ENCODE assay signal across 15 cellular contexts in the genomic region with DNA sequence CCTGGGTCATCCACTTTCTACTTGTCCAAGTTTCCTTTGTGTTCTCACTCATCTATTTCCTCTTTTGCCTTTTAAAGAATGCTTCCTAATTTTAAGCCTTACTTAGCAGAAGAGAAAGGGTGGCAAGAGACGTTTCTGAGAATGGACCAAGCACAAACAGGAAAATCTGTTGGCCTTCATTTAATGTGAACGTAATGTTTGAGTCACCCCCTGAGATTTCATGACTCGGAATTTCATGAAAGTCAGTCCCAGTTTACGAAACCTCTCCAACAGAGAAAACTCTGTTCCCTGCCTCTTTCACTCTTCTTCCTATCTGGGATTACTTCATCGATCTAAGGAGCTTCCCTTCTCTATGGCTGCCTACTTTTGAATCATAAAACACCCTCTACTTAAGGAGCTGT. TPM values are rescaled to one million over a fixed set of nuclear protein-coding genes. Genes with fewer than 3 reads are reported as not detected.
"Had no signal": no experiment of that assay in that cellular context is flagged by ENCODE, and none has a peak within 500 bp of the region (broad histone marks: within the 10 kb centered on the region; RNA-seq: fewer than 3 reads in every experiment).

CD300E (minus strand) TSS at position 46 of the 401 bp plus-strand sequence. CDS start 117 bp downstream, outside the sequence.

- ATAC-seq: body of pancreas; effector memory CD8-positive, alpha-beta T cell; T-helper 17 cell had no signal

- H3K36me3 ChIP-seq: gastrocnemius medialis, ovary, stomach, thoracic aorta, uterus had no signal

- H3K27me3 ChIP-seq: body of pancreas, ovary, uterus had no signal

- H3K9me3 ChIP-seq: body of pancreas, gastrocnemius medialis, ovary, thoracic aorta, uterus had no signal

- H3K4me3 ChIP-seq: body of pancreas, gastrocnemius medialis, ovary, stomach, thoracic aorta, uterus had no signal

- H3K27ac ChIP-seq: epithelial cell of prostate, gastrocnemius medialis, ovary, thoracic aorta, uterus had no signal

- H3K4me1 ChIP-seq: body of pancreas, gastrocnemius medialis, stomach, uterus had no signal

- DNase-seq: activated T-cell treated with anti-CD3 and anti-CD28 coated beads, Interleukin-2, amount 50 U/mL, for 1 hour; amniotic stem cell; body of pancreas; effector memory CD8-positive, alpha-beta T cell; gastrocnemius medialis; ovary; retina; stomach; T-helper 17 cell; uterus had no signal

RNA-seq across cellular contexts. Expression of gene CD300E, which starts in this region (rescaled TPM):
- total RNA-seq: body of pancreas, lung microvascular endothelial cell, neural crest cell had no signal
- polyA plus RNA-seq: keratinocyte had no signal
